In the genomic region with DNA sequence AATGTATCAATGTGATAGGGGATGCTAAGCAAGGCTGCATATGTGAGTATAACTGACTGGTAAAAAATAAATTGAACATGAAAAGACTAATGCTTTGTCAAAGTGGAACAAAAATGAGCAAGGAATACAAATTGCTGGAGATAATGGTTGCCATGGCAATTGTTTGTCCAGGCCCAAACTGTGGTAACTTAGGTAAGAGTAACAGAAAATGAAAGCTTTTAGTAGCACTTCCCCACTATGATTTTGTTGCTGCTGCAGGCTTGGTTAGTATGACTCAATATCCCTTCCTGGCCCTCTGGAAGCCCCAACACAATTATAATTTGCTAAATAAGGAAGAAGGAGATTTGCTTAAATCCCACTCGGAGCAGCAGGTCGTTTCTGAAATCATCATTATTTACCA, we compare ENCODE assay signal across 24 cellular contexts.
"Had no signal": no experiment of that assay in that cellular context is flagged by ENCODE, and none has a peak within 500 bp of the region (broad histone marks: within the 10 kb centered on the region; RNA-seq: fewer than 3 reads in every experiment).

No MANE protein-coding gene starts in this region.

- H3K4me1 ChIP-seq: esophagus muscularis mucosa, gastrocnemius medialis, heart right ventricle, parathyroid adenoma, psoas muscle, right lobe of liver, suprapubic skin, thyroid gland had no signal

- H2AFZ ChIP-seq: parathyroid adenoma had no signal

- DNase-seq: effector memory CD8-positive, alpha-beta T cell; gastrocnemius medialis; heart right ventricle; hypothalamus; kidney glomerular epithelial cell; mammary epithelial cell; naive thymus-derived CD4-positive, alpha-beta T cell; nephron progenitor cell; psoas muscle; retina; right lobe of liver; stimulated activated CD4-positive, alpha-beta T cell treated with anti-CD3 and anti-CD28 coated beads, Interleukin-4, amount 100 ng/mL, for 1 hour; stimulated activated CD8-positive, alpha-beta memory T cell treated with anti-CD3 and anti-CD28 coated beads, Interleukin-4, amount 100 ng/mL, for 48 hours; stimulated activated naive CD8-positive, alpha-beta T cell treated with anti-CD3 and anti-CD28 coated beads, Interleukin-15, Interleukin-2, amounts not matched to agents 100 U/mL and 50 U/mL, for 24 hours; thyroid gland had no signal

- H3K27me3 Mint-ChIP-seq: effector memory CD8-positive, alpha-beta T cell had no signal

- H3K4me3 Mint-ChIP-seq: effector memory CD8-positive, alpha-beta T cell; naive thymus-derived CD4-positive, alpha-beta T cell; nephron progenitor cell; stimulated activated effector memory CD8-positive, alpha-beta T cell treated with anti-CD3 and anti-CD28 coated beads, Interleukin-12 subunit alpha, Interleukin-12 subunit beta, amount 100 ng/mL, for 72 hours; type B pancreatic cell had no signal

- H3K9ac ChIP-seq: parathyroid adenoma had no signal

- H3K4me3 ChIP-seq: esophagus muscularis mucosa, gastrocnemius medialis, heart right ventricle, psoas muscle, right lobe of liver, suprapubic skin, thyroid gland had no signal

- H3K79me2 ChIP-seq: parathyroid adenoma had no signal

- H3K27me3 ChIP-seq: esophagus muscularis mucosa, gastrocnemius medialis, heart right ventricle, right lobe of liver, suprapubic skin, thyroid gland had no signal

- H3K36me3 Mint-ChIP-seq: stimulated activated effector memory CD8-positive, alpha-beta T cell treated with anti-CD3 and anti-CD28 coated beads, Interleukin-12 subunit alpha, Interleukin-12 subunit beta, amount 100 ng/mL, for 72 hours; type B pancreatic cell had no signal

- H3K4me1 Mint-ChIP-seq: naive thymus-derived CD4-positive, alpha-beta T cell; nephron progenitor cell; stimulated activated effector memory CD8-positive, alpha-beta T cell treated with anti-CD3 and anti-CD28 coated beads, Interleukin-12 subunit alpha, Interleukin-12 subunit beta, amount 100 ng/mL, for 72 hours had no signal

- H3K27ac ChIP-seq: epithelial cell of prostate, esophagus muscularis mucosa, gastrocnemius medialis, heart right ventricle, parathyroid adenoma, psoas muscle, right lobe of liver, suprapubic skin, thyroid gland had no signal

- H3K36me3 ChIP-seq: esophagus muscularis mucosa, gastrocnemius medialis, heart right ventricle, right lobe of liver, suprapubic skin, thyroid gland had no signal

- H3K9me3 ChIP-seq: esophagus muscularis mucosa, gastrocnemius medialis, heart right ventricle, psoas muscle, right lobe of liver, suprapubic skin, thyroid gland had no signal

- H3K9me3 Mint-ChIP-seq: nephron progenitor cell, type B pancreatic cell had no signal

- H3K27ac Mint-ChIP-seq: effector memory CD8-positive, alpha-beta T cell; naive thymus-derived CD4-positive, alpha-beta T cell; nephron progenitor cell; stimulated activated effector memory CD8-positive, alpha-beta T cell treated with anti-CD3 and anti-CD28 coated beads, Interleukin-12 subunit alpha, Interleukin-12 subunit beta, amount 100 ng/mL, for 72 hours; type B pancreatic cell had no signal

- ATAC-seq: effector memory CD8-positive, alpha-beta T cell; gastrocnemius medialis; heart right ventricle; left lobe of liver; naive thymus-derived CD4-positive, alpha-beta T cell; psoas muscle; right lobe of liver; stimulated activated effector memory CD8-positive, alpha-beta T cell treated with anti-CD3 and anti-CD28 coated beads, Interleukin-12 subunit alpha, Interleukin-12 subunit beta, amount 100 ng/mL, for 72 hours; stimulated activated naive CD8-positive, alpha-beta T cell treated with anti-CD3 and anti-CD28 coated beads, Interleukin-15, Interleukin-2, amounts not matched to agents 100 U/mL and 50 U/mL, for 24 hours had no signal

- FAIRE-seq: islet of Langerhans, urothelium cell line had no signal
